Comparison of ENCODE assay signal across 13 cellular contexts in the genomic region with DNA sequence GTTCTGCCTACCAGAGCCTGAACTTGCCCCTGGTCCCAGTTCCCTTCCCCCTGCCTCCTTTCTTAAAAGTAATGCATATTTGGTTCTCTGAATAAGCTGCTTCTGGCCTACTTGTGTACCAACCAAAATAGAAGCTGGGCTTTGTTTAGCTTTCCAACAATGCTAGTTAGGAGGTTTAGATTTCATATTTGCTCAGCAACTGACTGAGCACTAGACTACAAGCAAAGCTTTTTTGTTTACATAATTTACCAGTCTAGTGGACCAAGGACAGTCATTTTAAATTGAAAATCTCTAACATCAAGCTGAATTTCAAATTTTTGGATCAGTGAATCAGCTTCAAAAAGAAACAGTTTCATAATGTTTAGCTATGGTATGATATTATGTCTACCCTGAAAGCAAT.
"Had no signal": no experiment of that assay in that cellular context is flagged by ENCODE, and none has a peak within 500 bp of the region (broad histone marks: within the 10 kb centered on the region; RNA-seq: fewer than 3 reads in every experiment).

No MANE protein-coding gene starts in this region.

- H3K79me2 ChIP-seq: hepatocyte had no signal

- H3K27ac ChIP-seq: foreskin keratinocyte, hepatocyte, thoracic aorta, upper lobe of left lung, WERI-Rb-1 had no signal

- ATAC-seq: activated T-cell treated with anti-CD3 and anti-CD28 coated beads, Interleukin-2, amount 50 U/mL, for 72 hours; foreskin keratinocyte; left colon; stimulated activated naive B cell treated with anti-CD40 and anti-IgM and Interleukin-4, amounts not matched to agents 10 μg/mL and 1 μg/mL and 100 μg/mL, for 72 hours had no signal

- H3K4me1 ChIP-seq: foreskin keratinocyte, upper lobe of left lung had no signal

- DNase-seq: activated CD4-positive, alpha-beta T cell treated with anti-CD3 and anti-CD28 coated beads, Interleukin-2, amount 50 U/mL, for 4 hours; activated effector memory CD4-positive, alpha-beta T cell treated with anti-CD3 and anti-CD28 coated beads, Interleukin-2, amount 50 U/mL, for 16 hours; activated T-cell treated with anti-CD3 and anti-CD28 coated beads, Interleukin-2, amount 50 U/mL, for 72 hours; effector CD8-positive, alpha-beta T cell; foreskin keratinocyte; islet precursor cell; left colon; posterior cingulate gyrus; stimulated activated naive B cell treated with anti-CD40 and anti-IgM and Interleukin-4, amounts not matched to agents 10 μg/mL and 1 μg/mL and 100 μg/mL, for 72 hours; upper lobe of left lung; WERI-Rb-1 had no signal

- H3K9me3 ChIP-seq: thoracic aorta, upper lobe of left lung had no signal

- H3K4me2 ChIP-seq: hepatocyte had no signal

- H2AFZ ChIP-seq: hepatocyte had no signal

- H3K27me3 ChIP-seq: foreskin keratinocyte, hepatocyte, upper lobe of left lung had no signal

- H3K36me3 ChIP-seq: thoracic aorta, upper lobe of left lung, WERI-Rb-1 had no signal

- H3K4me3 ChIP-seq: hepatocyte, thoracic aorta, upper lobe of left lung had no signal
